23 cellular contexts compared by ENCODE assay signal in genomic region chr1:72394457-72394856, GRCh38.
"Had no signal": no experiment of that assay in that cellular context is flagged by ENCODE, and none has a peak within 500 bp of the region (broad histone marks: within the 10 kb centered on the region; RNA-seq: fewer than 3 reads in every experiment).

No MANE protein-coding gene starts in this region.

- H3K4me1 ChIP-seq: lower lobe of right lung, prostate gland, right atrium auricular region, stomach, testis had no signal

- H3K4me2 ChIP-seq: smooth muscle cell had no signal

- H3K9me3 ChIP-seq: esophagus muscularis mucosa, lower lobe of right lung, neutrophil, prostate gland, right atrium auricular region, stomach, testis, tibial artery had no signal

- H3K4me3 ChIP-seq: coronary artery, esophagus muscularis mucosa, lower lobe of right lung, prostate gland, right atrium auricular region, smooth muscle cell, stomach, testis, tibial artery had no signal

- ATAC-seq: left ventricle myocardium superior; lower lobe of right lung; natural killer cell; sciatic nerve; stimulated activated effector memory CD8-positive, alpha-beta T cell treated with anti-CD3 and anti-CD28 coated beads, Interleukin-12 subunit alpha, Interleukin-12 subunit beta, amount 100 ng/mL, for 72 hours had no signal

- H3K27ac ChIP-seq: coronary artery, esophagus muscularis mucosa, lower lobe of right lung, neutrophil, prostate gland, right atrium auricular region, stomach, testis, tibial artery had no signal

- H3K27me3 ChIP-seq: esophagus muscularis mucosa, neutrophil, right atrium auricular region, stomach, testis, tibial artery had no signal

- DNase-seq: dermis blood vessel endothelial cell; effector memory CD4-positive, alpha-beta T cell; foreskin melanocyte; hypothalamus; immature natural killer cell; islet precursor cell; left ventricle myocardium superior; lower lobe of right lung; natural killer cell; stimulated activated CD4-positive, alpha-beta T cell treated with anti-CD3 and anti-CD28 coated beads, Interleukin-2, amount 100 ng/mL, for 24 hours; stimulated activated CD4-positive, alpha-beta T cell treated with anti-CD3 and anti-CD28 coated beads, Interleukin-4, amount 100 ng/mL, for 24 hours; stimulated activated naive CD4-positive, alpha-beta T cell treated with Interleukin-2 at 50 U/mL for 16 hours; stomach; testis; tibial artery had no signal

- H3K36me3 ChIP-seq: esophagus muscularis mucosa, lower lobe of right lung, neutrophil, prostate gland, right atrium auricular region, stomach, tibial artery had no signal
